Comparison of ENCODE assay signal across 8 cellular contexts in genomic region chr14:83558946-83559345, GRCh38.
"Had no signal": no experiment of that assay in that cellular context is flagged by ENCODE, and none has a peak within 500 bp of the region (broad histone marks: within the 10 kb centered on the region; RNA-seq: fewer than 3 reads in every experiment).

No MANE protein-coding gene starts in this region.

- H3K4me1 ChIP-seq: HAP-1 had no signal

- H3K9me3 ChIP-seq: HAP-1 had no signal

- H3K4me1 Mint-ChIP-seq: IgD-negative memory B cell had no signal

- H3K27me3 Mint-ChIP-seq: IgD-negative memory B cell had no signal

- DNase-seq: GOT3, H7, HFFc6, KBM-7 had no signal

- H3K36me3 ChIP-seq: HAP-1 had no signal

- H3K4me3 Mint-ChIP-seq: HFFc6, IgD-negative memory B cell had no signal

- H3K36me3 Mint-ChIP-seq: IgD-negative memory B cell had no signal

- ATAC-seq: HCT116 had no signal

- H3K27ac ChIP-seq: GM23248 had no signal

- H3K27ac Mint-ChIP-seq: HFFc6, IgD-negative memory B cell had no signal

- H3K4me3 ChIP-seq: GM23248, HAP-1 had no signal
